ENCODE assay signal across 5 cellular contexts in genomic region chr22:19253143-19253542, GRCh38.
"Had no signal": no experiment of that assay in that cellular context is flagged by ENCODE, and none has a peak within 500 bp of the region (broad histone marks: within the 10 kb centered on the region; RNA-seq: fewer than 3 reads in every experiment).

No MANE protein-coding gene starts in this region.

- DNase-seq: H9, HCEC 1CT, IMR-90, KBM-7 had no signal

- H3K27ac Mint-ChIP-seq: GM23338, H9 had no signal

- ATAC-seq: GM23338 had no signal

- H3K4me3 Mint-ChIP-seq: GM23338, H9 had no signal

- H3K4me1 Mint-ChIP-seq: GM23338, H9 had no signal

- H3K4me3 ChIP-seq: GM23338 had no signal

- H3K9me3 Mint-ChIP-seq: GM23338 had no signal
